ENCODE assay signal across 11 cellular contexts in genomic region chr3:14810795-14811661, GRCh38.
DNase-seq lines count a peak whose midpoint lies in the region; ATAC-seq lines count a peak whose summit lies in the region.
"Had no signal": no experiment of that assay in that cellular context is flagged by ENCODE, and none has a peak within 500 bp of the region (broad histone marks: within the 10 kb centered on the region; RNA-seq: fewer than 3 reads in every experiment).

No MANE protein-coding gene starts in this region.

- DNase-seq in NCI-H748 treated with DMSO at 0.1 percent for 48 hours (lab: John Stamatoyannopoulos, UW): no peak
- no peak for DNase-seq in effector CD8-positive, alpha-beta T cell (lab: John Stamatoyannopoulos, UW)
- DNase-seq: activated CD8-positive, alpha-beta T cell treated with anti-CD3 and anti-CD28 coated beads, Interleukin-2, amount 10 ng/mL, durations not matched to agents 7 days and 5 days; C1 segment of cervical spinal cord had no signal

- H3K36me3 ChIP-seq in ES-I3 (ENCODE audit: insufficient read depth, low read length) (no peaks in the 10 kb centered on the region), iPS-20b (ENCODE audit: insufficient read depth, low read depth, low read length) (no peaks in the 10 kb centered on the region), rectal smooth muscle tissue (ENCODE audit: control insufficient read depth, insufficient read depth, low read length) (no peaks in the 10 kb centered on the region)

- H3K9ac ChIP-seq in ES-I3 (ENCODE audit: low read depth, low read length) (peak overlapping the region; percentile 87), iPS-20b (ENCODE audit: low read depth, low read length) (peak overlapping the region; percentile 50; the same call in 1 of the 2 replicates), rectal smooth muscle tissue (ENCODE audit: low read length) (no peak overlapping the region)

- H3K27me3 ChIP-seq in iPS-20b (ENCODE audit: insufficient read depth, low read length) (peaks cover 67% of the 10 kb centered on the region), rectal smooth muscle tissue (ENCODE audit: control insufficient read depth, insufficient read depth, low read length) (peaks cover 3% of the 10 kb centered on the region)

- H3K27ac ChIP-seq in cingulate gyrus (ENCODE audit: low read depth, low read length) (peak overlapping the region; percentile 29), iPS-20b (ENCODE audit: low read length) (no peak overlapping the region), rectal smooth muscle tissue (ENCODE audit: low read depth, low read length) (peak overlapping the region; percentile 42)

- ATAC-seq in HG03097 (IDR thresholded peaks at IDR 0.05; ENCODE audit: low FRiP score, unreplicated experiment): no peak
- ATAC-seq in GM21786 (IDR thresholded peaks at IDR 0.05; ENCODE audit: unreplicated experiment): no peak
- ATAC-seq: activated CD8-positive, alpha-beta T cell treated with anti-CD3 and anti-CD28 coated beads, Interleukin-2, amount 10 ng/mL, durations not matched to agents 7 days and 5 days; GM12878 had no signal

- H3K4me3 ChIP-seq in iPS-20b (ENCODE audit: low read length) (peak overlapping the region; percentile 73), rectal smooth muscle tissue (ENCODE audit: low read length) (peak overlapping the region; percentile 61)
- H3K4me3 ChIP-seq: GM12878 had no signal

- H3K9me3 ChIP-seq in ES-I3 (ENCODE audit: control insufficient read depth, insufficient read depth, low read length): no peaks in the 10 kb centered on the region
- no peaks in the 10 kb centered on the region for H3K9me3 ChIP-seq in iPS-20b (ENCODE audit: insufficient read depth, low read depth, low read length)

- peaks cover 24% of the 10 kb centered on the region for H3K4me1 ChIP-seq in ES-I3 (ENCODE audit: insufficient read depth, low read length)
- peaks cover 8% of the 10 kb centered on the region; the same call in 1 of the 2 replicates for H3K4me1 ChIP-seq in iPS-20b (ENCODE audit: insufficient read depth, low read length)
- H3K4me1 ChIP-seq in rectal smooth muscle tissue (ENCODE audit: control insufficient read depth, insufficient read depth, low read length): no peaks in the 10 kb centered on the region
